Comparison of ENCODE assay signal across 8 cellular contexts in genomic region chr17:28948342-28948741, GRCh38. TPM values are rescaled to one million over a fixed set of nuclear protein-coding genes. Genes with fewer than 3 reads are reported as not detected.
A peak's percentile ranks its signal among the peaks of the same experiment; 100 is the strongest.
DNase-seq lines count a peak whose midpoint lies in the region; ATAC-seq and TF ChIP-seq lines count a peak whose summit lies in the region.
"Had no signal": no experiment of that assay in that cellular context is flagged by ENCODE, and none has a peak within 500 bp of the region (broad histone marks: within the 10 kb centered on the region; RNA-seq: fewer than 3 reads in every experiment).

No MANE protein-coding gene starts in this region.

- H3K27ac Mint-ChIP-seq in HFFc6, result peak overlapping the region; percentile 96
- H3K27ac Mint-ChIP-seq in activated CD8-positive, alpha-beta T cell treated with anti-CD3 and anti-CD28 coated beads, Interleukin-2, amount 10 ng/mL, durations not matched to agents 7 days and 5 days, result peak overlapping the region; percentile 88
- H3K27ac Mint-ChIP-seq in stimulated activated naive CD8-positive, alpha-beta T cell treated with anti-CD3 and anti-CD28 coated beads, Interleukin-15, amount 100 ng/mL, for 72 hours, result peak overlapping the region; percentile 83 to 95

- peaks cover 29% of the 10 kb centered on the region for H3K36me3 Mint-ChIP-seq in HFFc6 (ENCODE audit: low read depth)
- H3K36me3 Mint-ChIP-seq in activated CD8-positive, alpha-beta T cell treated with anti-CD3 and anti-CD28 coated beads, Interleukin-2, amount 10 ng/mL, durations not matched to agents 7 days and 5 days (ENCODE audit: low read depth), result peaks cover 53% of the 10 kb centered on the region

- ATAC-seq in activated CD8-positive, alpha-beta T cell treated with anti-CD3 and anti-CD28 coated beads, Interleukin-2, amount 10 ng/mL, durations not matched to agents 7 days and 5 days, result no peak
- ATAC-seq in stimulated activated naive CD8-positive, alpha-beta T cell treated with anti-CD3 and anti-CD28 coated beads, Interleukin-15, amount 100 ng/mL, for 72 hours, result no peak
- ATAC-seq in HG02885 (IDR thresholded peaks at IDR 0.05; ENCODE audit: poor library complexity, unreplicated experiment), result no peak

- peak overlapping the region; percentile 73 for H3K4me3 ChIP-seq in iPS-18a (ENCODE audit: low read length)

- DNase-seq in HFFc6 (no peak), ACHN (no peak), D341Med (ENCODE audit: low spot score) (no peak)
- DNase-seq in activated CD8-positive, alpha-beta T cell treated with anti-CD3 and anti-CD28 coated beads, Interleukin-2, amount 10 ng/mL, durations not matched to agents 7 days and 5 days, result no peak
- DNase-seq in stimulated activated naive CD8-positive, alpha-beta T cell treated with anti-CD3 and anti-CD28 coated beads, Interleukin-15, amount 100 ng/mL, for 72 hours, result no peak

- H3K9me3 ChIP-seq in iPS-18a (ENCODE audit: control insufficient read depth, low read depth, low read length), result no peaks in the 10 kb centered on the region

- peaks cover 16% of the 10 kb centered on the region for H3K4me1 ChIP-seq in iPS-18a (ENCODE audit: control insufficient read depth, low read depth, low read length)

- H3K36me3 ChIP-seq in iPS-18a (ENCODE audit: control insufficient read depth, low read depth, low read length), result peaks cover 15% of the 10 kb centered on the region

- in situ Hi-C loops in ACHN (cut with HindIII; ENCODE audit: low pct_ligation_motif_present, low pct_unique_long_range_greater_than_20kb, low sequenced_read_pairs), result no loop called here

- no peaks in the 10 kb centered on the region for H3K9me3 Mint-ChIP-seq in HFFc6
- H3K9me3 Mint-ChIP-seq in activated CD8-positive, alpha-beta T cell treated with anti-CD3 and anti-CD28 coated beads, Interleukin-2, amount 10 ng/mL, durations not matched to agents 7 days and 5 days (ENCODE audit: insufficient read depth), result no peaks in the 10 kb centered on the region
- H3K9me3 Mint-ChIP-seq in stimulated activated naive CD8-positive, alpha-beta T cell treated with anti-CD3 and anti-CD28 coated beads, Interleukin-15, amount 100 ng/mL, for 72 hours, result no peaks in the 10 kb centered on the region

- CTCF ChIA-PET in activated CD8-positive, alpha-beta T cell treated with anti-CD3 and anti-CD28 coated beads, Interleukin-2, amount 10 ng/mL, durations not matched to agents 7 days and 5 days (lab: Charles Lee), result interaction anchor here (0.8 to 6.3 kb wide), 10 partner anchors 15 to 221 kb away, joined by 3 to 47 read pairs (median 4); partner anchors contain the start of genes DHRS13, NEK8 and TLCD1

- POLR2A ChIA-PET in activated CD8-positive, alpha-beta T cell treated with anti-CD3 and anti-CD28 coated beads, Interleukin-2, amount 10 ng/mL, durations not matched to agents 7 days and 5 days (lab: Charles Lee), result interaction anchor here (1.0 to 3.8 kb wide), 4 partner anchors 9 to 219 kb away, joined by 3 to 38 read pairs (median 5); partner anchors contain the start of gene NEK8

- H3K27me3 ChIP-seq in iPS-18a (ENCODE audit: control insufficient read depth, insufficient read depth, low read length), result no peaks in the 10 kb centered on the region

- no peaks in the 10 kb centered on the region for H3K27me3 Mint-ChIP-seq in HFFc6 (ENCODE audit: insufficient read depth)
- H3K27me3 Mint-ChIP-seq in activated CD8-positive, alpha-beta T cell treated with anti-CD3 and anti-CD28 coated beads, Interleukin-2, amount 10 ng/mL, durations not matched to agents 7 days and 5 days (ENCODE audit: low read depth), result no peaks in the 10 kb centered on the region
- no peaks in the 10 kb centered on the region for H3K27me3 Mint-ChIP-seq in stimulated activated naive CD8-positive, alpha-beta T cell treated with anti-CD3 and anti-CD28 coated beads, Interleukin-15, amount 100 ng/mL, for 72 hours

- H3K27ac ChIP-seq in iPS-18a (ENCODE audit: low read length), result no peak overlapping the region

- TF ChIP-seq CTCF in HFFc6 (IDR thresholded peaks at IDR 0.05), result no peak

- H3K9ac ChIP-seq in iPS-18a (ENCODE audit: low read length), result peak overlapping the region; percentile 83

- peak overlapping the region; percentile 99 for H3K4me3 Mint-ChIP-seq in HFFc6
- peak overlapping the region; percentile 95 for H3K4me3 Mint-ChIP-seq in activated CD8-positive, alpha-beta T cell treated with anti-CD3 and anti-CD28 coated beads, Interleukin-2, amount 10 ng/mL, durations not matched to agents 7 days and 5 days
- H3K4me3 Mint-ChIP-seq in stimulated activated naive CD8-positive, alpha-beta T cell treated with anti-CD3 and anti-CD28 coated beads, Interleukin-15, amount 100 ng/mL, for 72 hours, result peak overlapping the region; percentile 99

- peaks cover 51% of the 10 kb centered on the region for H3K4me1 Mint-ChIP-seq in HFFc6 (ENCODE audit: low read depth)
- peaks cover 47% of the 10 kb centered on the region for H3K4me1 Mint-ChIP-seq in activated CD8-positive, alpha-beta T cell treated with anti-CD3 and anti-CD28 coated beads, Interleukin-2, amount 10 ng/mL, durations not matched to agents 7 days and 5 days (ENCODE audit: low read depth)
- peaks cover 52% of the 10 kb centered on the region for H3K4me1 Mint-ChIP-seq in stimulated activated naive CD8-positive, alpha-beta T cell treated with anti-CD3 and anti-CD28 coated beads, Interleukin-15, amount 100 ng/mL, for 72 hours

RNA-seq across cellular contexts. Expression of gene PHF12, which starts 3.0 kb away (rescaled TPM):
- total RNA-seq in HFFc6 (2021; fragmentation: NEBNext Ultra II Directional; extraction: Animal tissue kit (Norgen Biotek cat#: 25700)), result 10 to 100 TPM; 26.4 to 33.6 (median 29.8) TPM
- total RNA-seq in activated CD8-positive, alpha-beta T cell treated with anti-CD3 and anti-CD28 coated beads, Interleukin-2, amount 10 ng/mL, durations not matched to agents 7 days and 5 days, result 10 to 100 TPM; 66.5 to 67.4 TPM

RNA-seq across cellular contexts. Expression of gene DHRS13, which starts 45.5 kb away (rescaled TPM):
- 1 to 10 TPM; 1.5 to 3.0 (median 2.2) TPM for total RNA-seq in HFFc6 (2021; fragmentation: NEBNext Ultra II Directional; extraction: Animal tissue kit (Norgen Biotek cat#: 25700))
- total RNA-seq in activated CD8-positive, alpha-beta T cell treated with anti-CD3 and anti-CD28 coated beads, Interleukin-2, amount 10 ng/mL, durations not matched to agents 7 days and 5 days, result 10 to 100 TPM; 29.2 to 29.3 TPM

RNA-seq across cellular contexts. Expression of gene FLOT2, which starts 50.8 kb away (rescaled TPM):
- total RNA-seq in HFFc6 (2021; fragmentation: NEBNext Ultra II Directional; extraction: Animal tissue kit (Norgen Biotek cat#: 25700)), result 10 to 100 TPM; 46.7 to 85.7 (median 77.9) TPM
- 100 to 1,000 TPM; 197 to 198 TPM for total RNA-seq in activated CD8-positive, alpha-beta T cell treated with anti-CD3 and anti-CD28 coated beads, Interleukin-2, amount 10 ng/mL, durations not matched to agents 7 days and 5 days

RNA-seq across cellular contexts. Expression of gene SEZ6, which starts 57.5 kb away (rescaled TPM):
- total RNA-seq in HFFc6 (2021; fragmentation: NEBNext Ultra II Directional; extraction: Animal tissue kit (Norgen Biotek cat#: 25700)), result not detected
- not detected for total RNA-seq in activated CD8-positive, alpha-beta T cell treated with anti-CD3 and anti-CD28 coated beads, Interleukin-2, amount 10 ng/mL, durations not matched to agents 7 days and 5 days
- total RNA-seq: activated CD8-positive, alpha-beta memory T cell treated with anti-CD3 and anti-CD28 coated beads for 36 hours had no signal

Comparison
In these comparisons a context has a peak if more than half of its experiments do, and no peak if none do; other contexts are left out.
1. RNA of gene DHRS13, which starts 45.5 kb away (total RNA-seq): 29.2 to 29.3 TPM in activated CD8-positive, alpha-beta T cell treated with anti-CD3 and anti-CD28 coated beads, Interleukin-2, amount 10 ng/mL, durations not matched to agents 7 days and 5 days; 1.5 to 3.0 TPM in HFFc6; every median in the first group is over 4 times any median in the second.
2. Peak in every context shown above with its lines, with median percentiles within 50 percentile points of each other: H3K27ac Mint-ChIP-seq and H3K4me3 Mint-ChIP-seq.